In genomic region chr4:163810757-163811156, GRCh38 we compare ENCODE assay signal across 19 cellular contexts.
DNase-seq lines count a peak whose midpoint lies in the region; ATAC-seq lines count a peak whose summit lies in the region.
"Had no signal": no experiment of that assay in that cellular context is flagged by ENCODE, and none has a peak within 500 bp of the region (broad histone marks: within the 10 kb centered on the region; RNA-seq: fewer than 3 reads in every experiment).

No MANE protein-coding gene starts in this region.

- no peaks in the 10 kb centered on the region for H3K36me3 Mint-ChIP-seq in activated T-cell treated with anti-CD3 and anti-CD28 coated beads, Interleukin-2, amount 50 U/mL, for 4 hours (ENCODE audit: insufficient read depth)
- H3K36me3 Mint-ChIP-seq: brain, neural progenitor cell, WTC11 had no signal

- intact Hi-C loops in cardiac septum (cut with DNase I): no loop called here

- H3K27ac ChIP-seq in epithelial cell of prostate: no peak overlapping the region
- H3K27ac ChIP-seq: neural progenitor cell had no signal

- ATAC-seq in GM18873 (IDR thresholded peaks at IDR 0.05; ENCODE audit: low FRiP score, unreplicated experiment) (peak; percentile 73), GM21717 (IDR thresholded peaks at IDR 0.05; ENCODE audit: unreplicated experiment) (peak; percentile 76), HG03175 (IDR thresholded peaks at IDR 0.05; ENCODE audit: unreplicated experiment) (peak; percentile 75)
- ATAC-seq in activated T-cell treated with anti-CD3 and anti-CD28 coated beads, Interleukin-2, amount 50 U/mL, for 4 hours: no peak
- ATAC-seq: effector memory CD8-positive, alpha-beta T cell; WTC11 had no signal

- peaks cover 2% of the 10 kb centered on the region for H3K27me3 Mint-ChIP-seq in activated T-cell treated with anti-CD3 and anti-CD28 coated beads, Interleukin-2, amount 50 U/mL, for 4 hours (ENCODE audit: low read depth)
- H3K27me3 Mint-ChIP-seq: brain; effector memory CD8-positive, alpha-beta T cell; stimulated activated naive CD8-positive, alpha-beta T cell treated with anti-CD3 and anti-CD28 coated beads, Interleukin-15, Interleukin-2, amounts not matched to agents 100 ng/mL and 50 ng/mL, for 24 hours had no signal

- DNase-seq in epithelial cell of prostate (ENCODE audit: low read depth, low spot score) (peak; percentile 44), hippocampal formation (lab: John Stamatoyannopoulos, UW) (no peak), cardiac septum (ENCODE audit: low spot score) (no peak), cerebellar nuclear complex (lab: John Stamatoyannopoulos, UW) (no peak)
- DNase-seq in activated T-cell treated with anti-CD3 and anti-CD28 coated beads, Interleukin-2, amount 50 U/mL, for 4 hours: no peak
- DNase-seq: activated naive CD4-positive, alpha-beta T cell treated with anti-CD3 and anti-CD28 coated beads for 36 hours; C1 segment of cervical spinal cord; DMS79; effector memory CD8-positive, alpha-beta T cell; foreskin fibroblast; NCI-H1048; NCI-H2171 had no signal

- no peak overlapping the region for H3K4me3 Mint-ChIP-seq in activated T-cell treated with anti-CD3 and anti-CD28 coated beads, Interleukin-2, amount 50 U/mL, for 4 hours
- H3K4me3 Mint-ChIP-seq: activated naive CD4-positive, alpha-beta T cell treated with anti-CD3 and anti-CD28 coated beads for 36 hours; brain; effector memory CD8-positive, alpha-beta T cell; neural progenitor cell; stimulated activated naive CD8-positive, alpha-beta T cell treated with anti-CD3 and anti-CD28 coated beads, Interleukin-15, Interleukin-2, amounts not matched to agents 100 ng/mL and 50 ng/mL, for 24 hours; WTC11 had no signal

- H3K4me1 Mint-ChIP-seq in activated T-cell treated with anti-CD3 and anti-CD28 coated beads, Interleukin-2, amount 50 U/mL, for 4 hours (ENCODE audit: low read depth): no peaks in the 10 kb centered on the region

- no peaks in the 10 kb centered on the region for H3K9me3 Mint-ChIP-seq in activated T-cell treated with anti-CD3 and anti-CD28 coated beads, Interleukin-2, amount 50 U/mL, for 4 hours
- H3K9me3 Mint-ChIP-seq: activated naive CD4-positive, alpha-beta T cell treated with anti-CD3 and anti-CD28 coated beads for 36 hours; brain; neural progenitor cell; stimulated activated naive CD8-positive, alpha-beta T cell treated with anti-CD3 and anti-CD28 coated beads, Interleukin-15, Interleukin-2, amounts not matched to agents 100 ng/mL and 50 ng/mL, for 24 hours; WTC11 had no signal

Comparison
In these comparisons a context has a peak if more than half of its experiments do, and no peak if none do; other contexts are left out.
1. ATAC-seq: peak in GM18873 (single experiment), GM21717 (single experiment) and HG03175 (single experiment); none in activated T-cell treated with anti-CD3 and anti-CD28 coated beads, Interleukin-2, amount 50 U/mL, for 4 hours (0 of 2).